8 cellular contexts compared by ENCODE assay signal in the genomic region with DNA sequence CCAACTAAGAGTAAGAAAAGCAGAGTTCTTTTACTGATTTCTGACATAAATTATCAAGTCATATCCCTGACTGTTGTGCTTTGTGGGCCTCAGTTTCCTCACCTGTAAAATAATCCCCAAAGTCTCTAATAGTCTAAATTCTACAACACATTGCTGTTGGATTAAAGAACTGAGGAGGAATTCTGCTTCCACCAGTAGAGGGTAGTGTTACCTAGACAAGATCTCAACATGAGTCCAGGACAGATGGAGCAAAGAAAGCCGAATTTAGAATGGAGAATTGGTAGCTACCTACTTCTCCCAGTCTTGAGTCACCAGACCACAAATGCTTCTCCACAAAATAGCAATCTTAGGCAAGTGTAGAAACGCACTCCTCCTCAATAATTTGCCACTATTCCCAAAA.
DNase-seq lines count a peak whose midpoint lies in the region; ATAC-seq and TF ChIP-seq lines count a peak whose summit lies in the region.

No MANE protein-coding gene starts in this region.

- no peak overlapping the region for H3K27ac ChIP-seq in upper lobe of left lung

- H3K4me1 ChIP-seq in upper lobe of left lung: no peaks in the 10 kb centered on the region

- H3K9me3 Mint-ChIP-seq in activated CD8-positive, alpha-beta T cell treated with anti-CD3 and anti-CD28 coated beads for 36 hours: peaks cover 4% of the 10 kb centered on the region

- H3K4me3 ChIP-seq in fibroblast of villous mesenchyme (ENCODE audit: low read depth, low read length) (no peak overlapping the region), upper lobe of left lung (no peak overlapping the region)

- peaks cover 0 to 3% (median 0%) of the 10 kb centered on the region in 4 donors for H3K9me3 ChIP-seq in upper lobe of left lung

- peak; percentile 76 for DNase-seq in DMS 273 (lab: John Stamatoyannopoulos, UW; ENCODE audit: unreplicated experiment)
- DNase-seq in NCI-H748 treated with DMSO at 0.1 percent for 48 hours (lab: John Stamatoyannopoulos, UW): peak; percentile 41
- DNase-seq in fibroblast of villous mesenchyme (ENCODE audit: low read depth): no peak
- DNase-seq in upper lobe of left lung: no peak
- DNase-seq in activated CD8-positive, alpha-beta T cell treated with anti-CD3 and anti-CD28 coated beads for 36 hours: no peak
- no peak for DNase-seq in activated CD4-positive, alpha-beta T cell treated with anti-CD3 and anti-CD28 coated beads, Interleukin-2, amount 50 U/mL, for 4 hours
- no peak for DNase-seq in A172 (ENCODE audit: low spot score)

- TF ChIP-seq EP300 in upper lobe of left lung (IDR thresholded peaks at IDR 0.05): no peak

- H3K27ac Mint-ChIP-seq in activated CD8-positive, alpha-beta T cell treated with anti-CD3 and anti-CD28 coated beads for 36 hours: no peak overlapping the region

- no peak for TF ChIP-seq POLR2A in upper lobe of left lung (IDR thresholded peaks at IDR 0.05)

- no peaks in the 10 kb centered on the region for H3K27me3 ChIP-seq in upper lobe of left lung

- H3K36me3 ChIP-seq in upper lobe of left lung: no peaks in the 10 kb centered on the region

- H3K36me3 Mint-ChIP-seq in activated CD8-positive, alpha-beta T cell treated with anti-CD3 and anti-CD28 coated beads for 36 hours (ENCODE audit: low read depth): no peaks in the 10 kb centered on the region

- 19 to 28% methylated on average over 2 of the region's 2 CpGs for WGBS in upper lobe of left lung, 2 donors

- POLR2A ChIA-PET in activated CD8-positive, alpha-beta T cell treated with anti-CD3 and anti-CD28 coated beads for 36 hours (lab: Charles Lee): no interaction called here

- H3K4me1 Mint-ChIP-seq in activated CD8-positive, alpha-beta T cell treated with anti-CD3 and anti-CD28 coated beads for 36 hours (ENCODE audit: low read depth): no peaks in the 10 kb centered on the region

- H3K27me3 Mint-ChIP-seq in activated CD8-positive, alpha-beta T cell treated with anti-CD3 and anti-CD28 coated beads for 36 hours: no peaks in the 10 kb centered on the region

- CTCF ChIA-PET in activated CD8-positive, alpha-beta T cell treated with anti-CD3 and anti-CD28 coated beads for 36 hours (lab: Charles Lee): no interaction called here

- TF ChIP-seq CTCF in fibroblast of villous mesenchyme (IDR thresholded peaks at IDR 0.05; ENCODE audit: insufficient read depth, low read depth, low read length): peak; percentile 15
- TF ChIP-seq CTCF in upper lobe of left lung (IDR thresholded peaks at IDR 0.05): peak in 5 of 6 experiments; percentile 14 to 43 (median 38)
- TF ChIP-seq CTCF in activated CD8-positive, alpha-beta T cell treated with anti-CD3 and anti-CD28 coated beads for 36 hours (IDR thresholded peaks at IDR 0.05): no peak

- ATAC-seq in HG02759 (IDR thresholded peaks at IDR 0.05; ENCODE audit: unreplicated experiment) (peak; percentile 53), upper lobe of left lung (ENCODE audit: low FRiP score in 2 of 2) (no peak)
- no peak for ATAC-seq in activated CD8-positive, alpha-beta T cell treated with anti-CD3 and anti-CD28 coated beads for 36 hours

- H3K4me3 Mint-ChIP-seq in activated CD8-positive, alpha-beta T cell treated with anti-CD3 and anti-CD28 coated beads for 36 hours: no peak overlapping the region

- intact Hi-C loops in activated CD8-positive, alpha-beta T cell treated with anti-CD3 and anti-CD28 coated beads for 36 hours (cut with micrococcal nuclease): no loop called here

Comparison
In these comparisons a context has a peak if more than half of its experiments do, and no peak if none do; other contexts are left out.
1. DNase-seq: peak in DMS 273 (single experiment) and NCI-H748 treated with DMSO at 0.1 percent for 48 hours (single experiment); none in fibroblast of villous mesenchyme (single experiment), upper lobe of left lung (0 of 2), activated CD8-positive, alpha-beta T cell treated with anti-CD3 and anti-CD28 coated beads for 36 hours (single experiment), activated CD4-positive, alpha-beta T cell treated with anti-CD3 and anti-CD28 coated beads, Interleukin-2, amount 50 U/mL, for 4 hours (0 of 2) and A172 (single experiment).